Comparison of ENCODE assay signal across 11 cellular contexts in genomic region chr1:161459057-161459717, GRCh38. TPM values are rescaled to one million over a fixed set of nuclear protein-coding genes. Genes with fewer than 3 reads are reported as not detected.
DNase-seq lines count a peak whose midpoint lies in the region; ATAC-seq and TF ChIP-seq lines count a peak whose summit lies in the region.
"Not testable (repeated sequence)": the region's sequence is repeated elsewhere in the genome, so short reads cannot be mapped to it uniquely, and the experiment has no call there.
"Had no signal": no experiment of that assay in that cellular context is flagged by ENCODE, and none has a peak within 500 bp of the region (broad histone marks: within the 10 kb centered on the region; RNA-seq: fewer than 3 reads in every experiment).

No MANE protein-coding gene starts in this region.

- H3K4me1 Mint-ChIP-seq in activated CD4-positive, alpha-beta memory T cell treated with anti-CD3 and anti-CD28 coated beads for 36 hours (ENCODE audit: low read depth); osteocyte (ENCODE audit: unreplicated experiment); stimulated activated effector memory CD8-positive, alpha-beta T cell treated with anti-CD3 and anti-CD28 coated beads, Interleukin-12 subunit alpha, Interleukin-12 subunit beta, amount 100 ng/mL, for 72 hours: not testable (repeated sequence)

- not testable (repeated sequence) for H3K4me3 Mint-ChIP-seq in activated CD4-positive, alpha-beta memory T cell treated with anti-CD3 and anti-CD28 coated beads for 36 hours; osteocyte (ENCODE audit: unreplicated experiment); stimulated activated effector memory CD8-positive, alpha-beta T cell treated with anti-CD3 and anti-CD28 coated beads, Interleukin-12 subunit alpha, Interleukin-12 subunit beta, amount 100 ng/mL, for 72 hours

- CTCF ChIA-PET in activated CD4-positive, alpha-beta memory T cell treated with anti-CD3 and anti-CD28 coated beads for 36 hours (lab: Charles Lee), result not testable (repeated sequence)

- H3K9me3 Mint-ChIP-seq in activated CD4-positive, alpha-beta memory T cell treated with anti-CD3 and anti-CD28 coated beads for 36 hours; osteocyte (ENCODE audit: unreplicated experiment); stimulated activated effector memory CD8-positive, alpha-beta T cell treated with anti-CD3 and anti-CD28 coated beads, Interleukin-12 subunit alpha, Interleukin-12 subunit beta, amount 100 ng/mL, for 72 hours: not testable (repeated sequence)

- POLR2A ChIA-PET in activated CD4-positive, alpha-beta memory T cell treated with anti-CD3 and anti-CD28 coated beads for 36 hours (lab: Charles Lee), result not testable (repeated sequence)

- not testable (repeated sequence) for H3K27ac Mint-ChIP-seq in activated CD4-positive, alpha-beta memory T cell treated with anti-CD3 and anti-CD28 coated beads for 36 hours; osteocyte (ENCODE audit: unreplicated experiment); stimulated activated effector memory CD8-positive, alpha-beta T cell treated with anti-CD3 and anti-CD28 coated beads, Interleukin-12 subunit alpha, Interleukin-12 subunit beta, amount 100 ng/mL, for 72 hours

- H3K36me3 ChIP-seq in aorta (ENCODE audit: control insufficient read depth in 1 of 2, insufficient read depth in 2 of 2, low read length in 1 of 2), result not testable (repeated sequence)

- H3K27me3 ChIP-seq in aorta (ENCODE audit: control insufficient read depth in 1 of 2, insufficient read depth in 2 of 2, low read length in 1 of 2), result not testable (repeated sequence)

- not testable (repeated sequence) for H3K36me3 Mint-ChIP-seq in activated CD4-positive, alpha-beta memory T cell treated with anti-CD3 and anti-CD28 coated beads for 36 hours; osteocyte (ENCODE audit: unreplicated experiment); stimulated activated effector memory CD8-positive, alpha-beta T cell treated with anti-CD3 and anti-CD28 coated beads, Interleukin-12 subunit alpha, Interleukin-12 subunit beta, amount 100 ng/mL, for 72 hours

- WGBS in aorta, 2 donors, result 77 to 80% methylated on average over 15 to 17 of the region's 23 CpGs

- H3K27ac ChIP-seq in aorta (ENCODE audit: low read depth in 1 of 2, low read length in 2 of 2), result not testable (repeated sequence)

- H3K4me3 ChIP-seq in aorta (ENCODE audit: low read length in 2 of 2), result not testable (repeated sequence)

- DNase-seq in activated CD4-positive, alpha-beta memory T cell treated with anti-CD3 and anti-CD28 coated beads for 36 hours, result peak; percentile 13
- peak; percentile 19 for DNase-seq in ecto neural progenitor cell (ENCODE audit: low spot score)
- DNase-seq in mesenteric fat pad (ENCODE audit: low spot score), result peak; percentile 89
- DNase-seq in osteocyte (ENCODE audit: extremely low spot score, unreplicated experiment), result peak; percentile 73
- DNase-seq in stimulated activated effector memory CD8-positive, alpha-beta T cell treated with anti-CD3 and anti-CD28 coated beads, Interleukin-12 subunit alpha, Interleukin-12 subunit beta, amount 100 ng/mL, for 72 hours (ENCODE audit: low spot score in 2 of 2), result peak; percentile 14 to 68
- not testable (repeated sequence) for DNase-seq in aorta

- TF ChIP-seq CTCF in osteocyte (IDR thresholded peaks at IDR 0.05), result not testable (repeated sequence)

- H3K4me1 ChIP-seq in aorta (ENCODE audit: control insufficient read depth in 1 of 2, insufficient read depth in 2 of 2, low read length in 2 of 2), result not testable (repeated sequence)

- not testable (repeated sequence) for ATAC-seq in stimulated activated effector memory CD8-positive, alpha-beta T cell treated with anti-CD3 and anti-CD28 coated beads, Interleukin-12 subunit alpha, Interleukin-12 subunit beta, amount 100 ng/mL, for 72 hours
- ATAC-seq in aorta (ENCODE audit: low FRiP score), result peak; percentile 30

- H3K9me3 ChIP-seq in aorta (ENCODE audit: control insufficient read depth, low read length), result not testable (repeated sequence)

- not testable (repeated sequence) for H3K27me3 Mint-ChIP-seq in activated CD4-positive, alpha-beta memory T cell treated with anti-CD3 and anti-CD28 coated beads for 36 hours; osteocyte (ENCODE audit: unreplicated experiment)

- intact Hi-C loops in activated CD4-positive, alpha-beta memory T cell treated with anti-CD3 and anti-CD28 coated beads for 36 hours (cut with micrococcal nuclease); aorta (cut with DNase I): not testable (repeated sequence)

RNA-seq across cellular contexts. Expression of gene FCGR2A, which starts 46.1 kb away (rescaled TPM):
- total RNA-seq in activated CD4-positive, alpha-beta memory T cell treated with anti-CD3 and anti-CD28 coated beads for 36 hours, result under 1 TPM in 1 of 2 experiments, not detected in 1; 0.14 TPM
- 161 TPM for total RNA-seq in mesenteric fat pad
- total RNA-seq in osteocyte, result not detected in 2 replicates
- 100 to 1,000 TPM in 1 of 2 donors, 10 to 100 TPM in 1; 83.1 to 113 TPM for total RNA-seq in aorta
- polyA plus RNA-seq in aorta, result 10 to 100 TPM; 13.3 to 83.1 TPM
- total RNA-seq: A673, Calu3, Daoy, GM23338 had no signal
- polyA plus RNA-seq: CD4-positive, alpha-beta memory T cell had no signal

Comparison
In these comparisons a context has a peak if more than half of its experiments do, and no peak if none do; other contexts are left out.
1. RNA of gene FCGR2A, which starts 46.1 kb away (total RNA-seq): 161 TPM in mesenteric fat pad (single experiment) and 83.1 to 113 TPM in aorta; 0.14 TPM in activated CD4-positive, alpha-beta memory T cell treated with anti-CD3 and anti-CD28 coated beads for 36 hours and not detected in osteocyte; every median in the first group is over 10 times any median in the second.